ENCODE assay signal across 8 cellular contexts in the genomic region with DNA sequence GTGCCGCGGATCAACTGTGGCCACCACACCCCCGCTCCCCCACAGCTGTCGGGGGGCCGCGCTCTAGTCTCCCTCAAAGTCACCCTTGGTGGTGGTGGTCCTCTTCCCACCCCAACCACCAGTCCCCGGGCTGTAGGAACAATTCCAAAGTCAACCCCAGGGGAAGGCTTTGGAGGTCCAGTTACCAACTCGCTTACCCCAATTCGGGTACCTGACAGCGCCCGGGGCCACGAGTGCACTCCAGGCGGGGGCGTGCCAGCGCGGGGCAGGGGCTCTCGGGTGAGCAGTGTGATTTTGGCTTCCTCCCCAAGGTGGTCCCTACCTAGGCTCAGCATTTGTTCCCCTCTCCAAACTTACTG. TPM values are rescaled to one million over a fixed set of nuclear protein-coding genes. Genes with fewer than 3 reads are reported as not detected.
DNase-seq lines count a peak whose midpoint lies in the region; ATAC-seq, FAIRE-seq and TF ChIP-seq lines count a peak whose summit lies in the region.

No MANE protein-coding gene starts in this region.

- no peak for TF ChIP-seq EP300 in A549 (IDR thresholded peaks at IDR 0.05)

- intact Hi-C loops in HCT116 (cut with micrococcal nuclease): loop anchor here (1.0 to 5.0 kb wide), 4 partner anchors 83 to 141 kb away; no protein-coding TSS in a partner anchor
- intact Hi-C loops in activated CD4-positive, alpha-beta T cell treated with anti-CD3 and anti-CD28 coated beads, Interleukin-2, amount 10 ng/mL, durations not matched to agents 24 days and 14 days (cut with micrococcal nuclease): loop anchor here (1.0 to 10.0 kb wide), 7 partner anchors 20 to 1033 kb away; no protein-coding TSS in a partner anchor

- peak overlapping the region; percentile 75 for H3K27ac Mint-ChIP-seq in activated CD4-positive, alpha-beta T cell treated with anti-CD3 and anti-CD28 coated beads, Interleukin-2, amount 10 ng/mL, durations not matched to agents 24 days and 14 days

- DNase-seq in A549 (ENCODE audit: low read depth in 1 of 2, low spot score in 1 of 2) (peak in 1 of 2 experiments; percentile 37), HCT116 (ENCODE audit: low read depth, low spot score) (no peak), epithelial cell of esophagus (ENCODE audit: low read depth) (no peak), inferior parietal cortex (ENCODE audit: extremely low spot score) (no peak), GF-D8 (lab: John Stamatoyannopoulos, UW) (no peak)
- peak; percentile 83 for DNase-seq in activated CD4-positive, alpha-beta T cell treated with anti-CD3 and anti-CD28 coated beads, Interleukin-2, amount 10 ng/mL, durations not matched to agents 24 days and 14 days

- peaks cover 59% of the 10 kb centered on the region for H3K4me1 Mint-ChIP-seq in activated CD4-positive, alpha-beta T cell treated with anti-CD3 and anti-CD28 coated beads, Interleukin-2, amount 10 ng/mL, durations not matched to agents 24 days and 14 days

- H4K20me1 ChIP-seq in HCT116 (ENCODE audit: insufficient read depth): no peaks in the 10 kb centered on the region

- H2AFZ ChIP-seq in HCT116 (ENCODE audit: low read depth, low read length, poor library complexity, severe bottlenecking) (peak overlapping the region; percentile 26), parathyroid adenoma (peak overlapping the region; percentile 74)

- RAD21 ChIA-PET in HCT116 (lab: Charles Lee; ENCODE audit: low non-redundant PET in 1 of 2, low total read pairs in 2 of 2, uncharacterized antibody in 2 of 2, unreplicated experiment in 2 of 2): interaction anchor here (0.6 to 0.7 kb wide), 2 partner anchors 59 to 254 kb away, joined by 4 to 7 read pairs; no protein-coding TSS in a partner anchor

- peak in 1 of 2 experiments; percentile 2; a peak in 1 of 5 replicates for TF ChIP-seq RAD21 in A549 (conservative IDR thresholded peaks at IDR 0.05 in 1 of 2, IDR thresholded peaks at IDR 0.05 in 1 of 2)
- no peak for TF ChIP-seq RAD21 in HCT116 (IDR thresholded peaks at IDR 0.05; ENCODE audit: low read depth)

- peak overlapping the region; percentile 87 for H3K4me3 Mint-ChIP-seq in activated CD4-positive, alpha-beta T cell treated with anti-CD3 and anti-CD28 coated beads, Interleukin-2, amount 10 ng/mL, durations not matched to agents 24 days and 14 days

- H3K27me3 Mint-ChIP-seq in activated CD4-positive, alpha-beta T cell treated with anti-CD3 and anti-CD28 coated beads, Interleukin-2, amount 10 ng/mL, durations not matched to agents 24 days and 14 days: peaks cover 19% of the 10 kb centered on the region

- peak overlapping the region; percentile 91 to 98 for H3K27ac ChIP-seq in A549
- H3K27ac ChIP-seq in HCT116 (ENCODE audit: low read depth, low read length): peak overlapping the region; percentile 48; the same call in 1 of the 2 replicates
- H3K27ac ChIP-seq in parathyroid adenoma: peak overlapping the region; percentile 45

- TF ChIP-seq POLR2A in A549 (IDR thresholded peaks at IDR 0.05; ENCODE audit: low read length) (no peak), HCT116 (IDR thresholded peaks at IDR 0.05; ENCODE audit: borderline replicate concordance, extremely low read depth, insufficient read depth, insufficient read length) (no peak)

- no peaks in the 10 kb centered on the region for H3K9me3 Mint-ChIP-seq in activated CD4-positive, alpha-beta T cell treated with anti-CD3 and anti-CD28 coated beads, Interleukin-2, amount 10 ng/mL, durations not matched to agents 24 days and 14 days

- H3K9ac ChIP-seq in HCT116 (ENCODE audit: low read length): peak overlapping the region; percentile 50
- no peak overlapping the region for H3K9ac ChIP-seq in parathyroid adenoma

- H3K4me2 ChIP-seq in A549: peak overlapping the region; percentile 98
- peak overlapping the region; percentile 90 for H3K4me2 ChIP-seq in HCT116 (ENCODE audit: low read length)
- peak overlapping the region; percentile 68 for H3K4me2 ChIP-seq in parathyroid adenoma (ENCODE audit: low read length)

- peaks cover 5% of the 10 kb centered on the region for H3K36me3 Mint-ChIP-seq in activated CD4-positive, alpha-beta T cell treated with anti-CD3 and anti-CD28 coated beads, Interleukin-2, amount 10 ng/mL, durations not matched to agents 24 days and 14 days (ENCODE audit: low read depth)

- CTCF ChIA-PET in A549 (lab: Yijun Ruan, JAX): interaction anchor here (0.7 to 34.5 kb wide), 8 partner anchors 18 to 864 kb away, joined by 3 to 373 read pairs (median 4); no protein-coding TSS in a partner anchor
- CTCF ChIA-PET in HCT116 (lab: Charles Lee): interaction anchor here (1.0 kb wide), 1 partner anchor 127 kb away, joined by 4 read pairs; no protein-coding TSS in a partner anchor

- 18% methylated on average over 5 of the region's 17 CpGs for WGBS in A549 (ENCODE audit: missing lambda C conversion rate)

- FAIRE-seq in A549 (lab: Jason Lieb, UNC): no peak

- peaks cover 31% of the 10 kb centered on the region for H3K79me2 ChIP-seq in HCT116 (ENCODE audit: insufficient read depth, low read length)
- peaks cover 10% of the 10 kb centered on the region for H3K79me2 ChIP-seq in parathyroid adenoma

- H3K4me3 ChIP-seq in A549 (peak overlapping the region; percentile 96), HCT116 (replicated peaks in 1 of 2; ENCODE audit: low read depth in 1 of 2, low read length in 2 of 2) (peak overlapping the region; percentile 54 to 84), epithelial cell of esophagus (ENCODE audit: low read length) (peak overlapping the region; percentile 44), parathyroid adenoma (ENCODE audit: low read depth, low read length) (peak overlapping the region; percentile 42)

- H3K9me3 ChIP-seq in A549 (no peaks in the 10 kb centered on the region), HCT116 (ENCODE audit: control insufficient read depth in 1 of 2, insufficient read depth in 1 of 2, low read depth in 1 of 2, low read length in 2 of 2) (no peaks in the 10 kb centered on the region), parathyroid adenoma (ENCODE audit: control insufficient read depth, low read length) (no peaks in the 10 kb centered on the region)

- TF ChIP-seq CTCF in A549 (IDR thresholded peaks at IDR 0.05) (no peak; the same call in 2 of the 3 replicates), HCT116 (IDR thresholded peaks at IDR 0.05 in 2 of 3, conservative IDR thresholded peaks at IDR 0.05 in 1 of 3; ENCODE audit: borderline replicate concordance in 1 of 3, insufficient read depth in 1 of 3, low read depth in 2 of 3, low read length in 2 of 3) (no peak; a peak in 1 of 6 replicates), epithelial cell of esophagus (IDR thresholded peaks at IDR 0.05; ENCODE audit: insufficient read depth, low read depth, low read length, missing control alignments) (no peak), parathyroid adenoma (IDR thresholded peaks at IDR 0.05) (no peak)

- H3K9me2 ChIP-seq in HCT116 (ENCODE audit: insufficient read depth): no peaks in the 10 kb centered on the region

- peak; percentile 2 to 5; a peak in 4 of 6 replicates for ATAC-seq in A549
- ATAC-seq in HCT116: peak; percentile 12
- ATAC-seq in GM19455 (IDR thresholded peaks at IDR 0.05; ENCODE audit: unreplicated experiment): no peak

- no peaks in the 10 kb centered on the region for H3K36me3 ChIP-seq in HCT116 (ENCODE audit: control insufficient read depth in 1 of 2, insufficient read depth in 2 of 2, low read length in 2 of 2)
- H3K36me3 ChIP-seq in parathyroid adenoma (ENCODE audit: control insufficient read depth, insufficient read depth, low read length): no peaks in the 10 kb centered on the region

- H3K27me3 ChIP-seq in HCT116 (ENCODE audit: insufficient read depth, low read length) (no peaks in the 10 kb centered on the region), parathyroid adenoma (ENCODE audit: control insufficient read depth, insufficient read depth, low read length) (no peaks in the 10 kb centered on the region)

- no TSS peak for BruUV-seq in HCT116 (replicated peaks; lab: Mats Ljungman, UMichigan)

- POLR2A ChIA-PET in A549 (lab: Yijun Ruan, JAX) (interaction anchor here (0.6 to 7.1 kb wide), 4 partner anchors 37 to 609 kb away, joined by 3 to 42 read pairs (median 4); no protein-coding TSS in a partner anchor), HCT116 (lab: Charles Lee) (no interaction called here)

- peaks cover 30% of the 10 kb centered on the region for H3K4me1 ChIP-seq in A549
- H3K4me1 ChIP-seq in HCT116 (ENCODE audit: control insufficient read depth in 1 of 2, insufficient read depth in 2 of 2, low read length in 2 of 2): peaks cover 27 to 52% of the 10 kb centered on the region in 2 experiments
- H3K4me1 ChIP-seq in parathyroid adenoma: peaks cover 21% of the 10 kb centered on the region

TF ChIP-seq in A549, 52 proteins besides CTCF, POLR2A, EP300 and RAD21:
- TF ChIP-seq CBX8 (IDR thresholded peaks at IDR 0.05) (no peak), NFE2L2 (conservative IDR thresholded peaks at IDR 0.05; ENCODE audit: low read length) (no peak), GATA3 (IDR thresholded peaks at IDR 0.05; ENCODE audit: borderline replicate concordance) (no peak), MYC (IDR thresholded peaks at IDR 0.05; ENCODE audit: borderline replicate concordance, low read length) (no peak), KDM5A (IDR thresholded peaks at IDR 0.05) (no peak), TFCP2L1 (CRISPR knock-in tag; IDR thresholded peaks at IDR 0.05) (no peak), FOSL2 (IDR thresholded peaks at IDR 0.05) (no peak), FOSL2 (CRISPR knock-in tag; IDR thresholded peaks at IDR 0.05) (no peak)

TF ChIP-seq in HCT116, 20 proteins besides CTCF, POLR2A, EP300 and RAD21 (continues in another document):
- TF ChIP-seq SIN3A (IDR thresholded peaks at IDR 0.05; ENCODE audit: low read depth) (no peak), JUND (IDR thresholded peaks at IDR 0.05) (no peak), SRF (IDR thresholded peaks at IDR 0.05; ENCODE audit: low read depth) (no peak), FOSL1 (IDR thresholded peaks at IDR 0.05; ENCODE audit: low read depth) (no peak), POLR2AphosphoS5 (IDR thresholded peaks at IDR 0.05; ENCODE audit: low read depth, low read length) (no peak), ZNF274 (IDR thresholded peaks at IDR 0.05; ENCODE audit: low read depth, low read length) (no peak), ZFX (IDR thresholded peaks at IDR 0.05) (no peak), CEBPB (IDR thresholded peaks at IDR 0.05; ENCODE audit: low read depth) (no peak), YY1 (IDR thresholded peaks at IDR 0.05; ENCODE audit: extremely low read depth, insufficient replicate concordance, low read depth, low read length) (no peak), TCF7L2 (IDR thresholded peaks at IDR 0.05; ENCODE audit: borderline replicate concordance, extremely low read depth, insufficient read depth, insufficient read length) (no peak)

RNA-seq across cellular contexts. Expression of a gene that starts 0.6 kb away (rescaled TPM):
- polyA plus RNA-seq in A549 (2011; rRNA removed): 8.1 and 14.7 TPM in 2 replicates
- 31.6 and 42.1 TPM in 2 replicates for polyA plus RNA-seq in A549 (2012; cell fraction: cytosol; rRNA removed)
- 63.3 and 68.3 TPM in 2 replicates for polyA plus RNA-seq in A549 (2012; cell fraction: nucleus; rRNA removed)
- 29.1 to 30.3 TPM (median 30.1 TPM) in 3 replicates for polyA plus RNA-seq in A549 (2017; fragmentation: RNase III; extraction: RNeasy Plus Mini Kit Qiagen cat#74134 plus additional on column Dnase treatment)
- polyA minus RNA-seq in A549 (2011; rRNA and poly(A)+ RNA removed): 16.1 and 17.8 TPM in 2 replicates
- total RNA-seq in HCT116 (2021; ENCODE audit: unreplicated experiment): 28.4 TPM
- 18.9 and 19.3 TPM in 2 replicates for polyA plus RNA-seq in HCT116 (2012)
- 66.3 and 71.7 TPM in 2 replicates for total RNA-seq in activated CD4-positive, alpha-beta T cell treated with anti-CD3 and anti-CD28 coated beads, Interleukin-2, amount 10 ng/mL, durations not matched to agents 24 days and 14 days

Comparison
In these comparisons a context has a peak if more than half of its experiments do, and no peak if none do; other contexts are left out.
1. H3K4me3 ChIP-seq: peak in every context shown above with its lines; median percentile 96 in A549; 69 in HCT116; 44 in epithelial cell of esophagus; 42 in parathyroid adenoma.